ENCODE assay signal across 1 cellular context in the genomic region with DNA sequence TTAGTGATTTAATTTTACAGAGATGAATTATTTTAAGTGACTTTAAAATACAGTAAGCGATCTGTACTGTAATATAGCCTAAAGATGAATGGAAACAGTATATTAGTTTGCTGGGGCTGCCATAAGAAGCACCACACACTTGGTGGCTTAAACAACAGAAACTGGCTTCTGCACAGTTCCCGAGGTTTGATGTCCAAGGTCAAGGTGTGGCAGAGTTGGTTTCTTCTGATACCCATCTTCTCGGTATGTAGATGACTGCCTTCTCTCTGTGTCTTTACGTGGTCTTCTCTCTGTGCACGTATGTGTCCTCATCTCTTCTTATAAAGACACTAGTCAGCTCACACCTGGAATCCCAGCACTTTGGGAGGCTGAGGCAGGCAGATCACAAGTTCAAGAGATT.
TF ChIP-seq lines count a peak whose summit lies in the region.

No MANE protein-coding gene starts in this region.

TF ChIP-seq in GM12878, 131 proteins besides CTCF, POLR2A, EP300 and RAD21 (continued from another document):
- TF ChIP-seq CUX1 (IDR thresholded peaks at IDR 0.05; ENCODE audit: insufficient replicate concordance, low read depth, low read length) (no peak), ZNF217 (IDR thresholded peaks at IDR 0.05) (no peak), FOS (IDR thresholded peaks at IDR 0.05; ENCODE audit: borderline replicate concordance, extremely low read depth, insufficient read length) (no peak), E4F1 (IDR thresholded peaks at IDR 0.05; ENCODE audit: borderline replicate concordance, partially characterized antibody) (no peak), NR2F1 (conservative IDR thresholded peaks at IDR 0.05) (no peak)
